13 cellular contexts compared by ENCODE assay signal in the genomic region with DNA sequence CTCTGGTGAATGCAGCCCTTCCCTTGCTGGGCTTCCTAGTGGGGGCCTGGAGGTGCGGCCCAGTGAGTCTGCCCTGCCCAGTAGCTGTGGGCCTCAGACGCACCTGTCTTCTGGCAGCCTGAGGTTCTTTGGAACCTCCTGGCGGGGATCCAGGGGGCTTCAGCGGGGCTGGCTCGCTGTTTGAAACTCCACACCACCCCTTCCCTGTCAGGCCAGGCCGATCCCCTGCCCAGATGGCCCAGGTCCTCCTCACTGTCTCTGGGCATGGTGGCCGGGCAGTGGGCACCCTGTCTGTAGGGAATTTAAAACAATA. TPM values are rescaled to one million over a fixed set of nuclear protein-coding genes. Genes with fewer than 3 reads are reported as not detected.
"Had no signal": no experiment of that assay in that cellular context is flagged by ENCODE, and none has a peak within 500 bp of the region (broad histone marks: within the 10 kb centered on the region; RNA-seq: fewer than 3 reads in every experiment).

No MANE protein-coding gene starts in this region.

- DNase-seq: activated T-cell treated with anti-CD3 and anti-CD28 coated beads, Interleukin-2, amount 50 U/mL, for 24 hours; amniotic stem cell; body of pancreas; dermis blood vessel endothelial cell; hypothalamus; left cardiac atrium; small intestine had no signal

- H3K27ac ChIP-seq: body of pancreas, thyroid gland, uterus had no signal

- H3K4me3 ChIP-seq: body of pancreas, thyroid gland, uterus had no signal

- H3K36me3 ChIP-seq: thyroid gland, uterus had no signal

- H3K4me1 ChIP-seq: body of pancreas, thyroid gland had no signal

- ATAC-seq: activated naive CD4-positive, alpha-beta T cell treated with anti-CD3 and anti-CD28 coated beads, Interleukin-2, amount 50 U/mL, for 72 hours; body of pancreas; esophagus mucosa; left cardiac atrium had no signal

- H3K9me3 ChIP-seq: body of pancreas, thyroid gland, uterus had no signal

RNA-seq across cellular contexts. Expression of a gene that starts 10.7 kb away (rescaled TPM):
- total RNA-seq: activated naive CD4-positive, alpha-beta T cell treated with anti-CD3 and anti-CD28 coated beads, Interleukin-2, amount 50 U/mL, for 72 hours; body of pancreas; dermis blood vessel endothelial cell; esophagus mucosa; left cardiac atrium; natural killer cell treated with Interleukin-12 subunit alpha and Interleukin-12 subunit beta and Interleukin-15 and Interleukin-18, amount 100 ng/mL, for 72 hours; omental fat pad; thyroid gland; uterus had no signal
- polyA plus RNA-seq: small intestine had no signal
